ENCODE assay signal across 8 cellular contexts in the genomic region with DNA sequence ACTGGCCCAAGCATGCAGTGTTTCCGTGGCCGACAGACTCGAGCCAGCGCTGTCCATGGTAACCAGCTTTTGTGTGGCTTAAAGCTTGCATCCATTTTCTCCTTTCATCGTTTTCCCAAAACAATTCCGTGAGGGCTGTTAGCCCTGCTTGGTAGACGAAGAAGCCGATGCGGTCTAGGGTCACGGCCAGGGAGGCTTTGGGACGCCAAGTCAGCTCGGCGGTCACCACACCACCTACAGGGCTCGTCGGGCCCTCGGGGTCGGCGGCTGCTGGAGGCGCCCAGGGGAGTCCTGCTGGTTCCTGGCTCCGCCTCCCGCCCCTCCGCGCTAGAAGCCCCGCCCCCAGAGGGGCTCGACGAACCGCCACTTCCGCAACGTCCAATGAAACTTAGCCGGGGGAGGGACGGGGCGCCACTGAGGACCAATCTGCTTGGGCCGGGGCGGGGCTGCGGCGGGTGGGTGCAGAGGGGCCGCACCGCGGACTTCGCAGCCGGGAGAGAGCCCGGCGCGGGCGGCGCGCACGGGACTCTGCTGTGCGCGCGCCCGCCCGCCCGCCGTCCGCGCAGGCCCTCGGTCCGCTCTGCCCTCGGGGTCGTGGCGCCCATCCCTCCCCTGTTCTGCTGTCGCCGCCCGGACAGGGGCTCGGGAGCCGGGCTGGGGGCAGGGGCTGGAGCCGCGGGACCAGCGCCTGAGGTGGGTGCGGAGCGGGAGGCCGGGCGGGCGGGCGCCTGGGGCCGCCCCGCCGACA. TPM values are rescaled to one million over a fixed set of nuclear protein-coding genes. Genes with fewer than 3 reads are reported as not detected.
A peak's percentile ranks its signal among the peaks of the same experiment; 100 is the strongest.
DNase-seq lines count a peak whose midpoint lies in the region; ATAC-seq and TF ChIP-seq lines count a peak whose summit lies in the region.

TIGD3 (plus strand) TSS at position 487 of the 748 bp plus-strand sequence. CDS start 1,058 bp downstream, outside the sequence.

- peak within 1 kb of the TSS; percentile 59 for H3K4me3 ChIP-seq in CD4-positive, CD25-positive, alpha-beta regulatory T cell (ENCODE audit: low read depth, low read length)
- H3K4me3 ChIP-seq in duodenal mucosa (ENCODE audit: low read depth in 1 of 2, low read length in 2 of 2): peak within 1 kb of the TSS; percentile 69 to 79
- H3K4me3 ChIP-seq in lower lobe of right lung: peak within 1 kb of the TSS; percentile 73

- H3K9me3 Mint-ChIP-seq in CD4-positive, CD25-positive, alpha-beta regulatory T cell: no peaks in the 10 kb centered on the region
- no peaks in the 10 kb centered on the region for H3K9me3 Mint-ChIP-seq in activated CD4-positive, alpha-beta memory T cell treated with anti-CD3 and anti-CD28 coated beads for 36 hours

- DNase-seq in CD4-positive, CD25-positive, alpha-beta regulatory T cell: peak; percentile 94 to 98 (median 97)
- DNase-seq in HK-2 (ENCODE audit: unreplicated experiment) (peak; percentile 92), NCI-H82 (lab: John Stamatoyannopoulos, UW) (peak; percentile 97), lower lobe of right lung (peak; percentile 97)
- DNase-seq in activated CD4-positive, alpha-beta memory T cell treated with anti-CD3 and anti-CD28 coated beads for 36 hours: peak; percentile 98
- DNase-seq in stimulated activated CD4-positive, alpha-beta T cell treated with anti-CD3 and anti-CD28 coated beads, Interleukin-4, amount 100 ng/mL, for 48 hours (ENCODE audit: low read depth in 2 of 2): peak; percentile 95 to 96

- H3K9me3 ChIP-seq in CD4-positive, CD25-positive, alpha-beta regulatory T cell (ENCODE audit: control insufficient read depth in 2 of 2, low read length in 2 of 2): no peaks in the 10 kb centered on the region
- H3K9me3 ChIP-seq in duodenal mucosa (ENCODE audit: control insufficient read depth in 1 of 2, low read length in 2 of 2) (no peaks in the 10 kb centered on the region), lower lobe of right lung (no peaks in the 10 kb centered on the region)

- H3K27me3 Mint-ChIP-seq in CD4-positive, CD25-positive, alpha-beta regulatory T cell: peaks cover 14% of the 10 kb centered on the region
- H3K27me3 Mint-ChIP-seq in activated CD4-positive, alpha-beta memory T cell treated with anti-CD3 and anti-CD28 coated beads for 36 hours: no peaks in the 10 kb centered on the region

- peaks cover 5 to 16% (median 9%) of the 10 kb centered on the region in 4 donors for H3K4me1 Mint-ChIP-seq in CD4-positive, CD25-positive, alpha-beta regulatory T cell
- peaks cover 12% of the 10 kb centered on the region for H3K4me1 Mint-ChIP-seq in activated CD4-positive, alpha-beta memory T cell treated with anti-CD3 and anti-CD28 coated beads for 36 hours (ENCODE audit: low read depth)

- POLR2A ChIA-PET in activated CD4-positive, alpha-beta memory T cell treated with anti-CD3 and anti-CD28 coated beads for 36 hours (lab: Charles Lee): no interaction called here

- intact Hi-C loops in activated CD4-positive, alpha-beta memory T cell treated with anti-CD3 and anti-CD28 coated beads for 36 hours (cut with micrococcal nuclease): loop anchor here (2.0 kb wide), 1 partner anchor 20 kb away; no protein-coding TSS in a partner anchor
- intact Hi-C loops in lower lobe of right lung (cut with DNase I): no loop called here

- H3K9ac ChIP-seq in duodenal mucosa (ENCODE audit: low read depth in 1 of 2, low read length in 2 of 2): peak within 1 kb of the TSS; percentile 51 to 72

- CTCF ChIA-PET in activated CD4-positive, alpha-beta memory T cell treated with anti-CD3 and anti-CD28 coated beads for 36 hours (lab: Charles Lee): interaction anchor here (1.1 to 3.6 kb wide), 4 partner anchors 25 to 187 kb away, joined by 3 to 15 read pairs (median 8); no protein-coding TSS in a partner anchor

- ATAC-seq in CD4-positive, CD25-positive, alpha-beta regulatory T cell (ENCODE audit: low read depth in 2 of 2): peak; percentile 96
- ATAC-seq in GM19452 (IDR thresholded peaks at IDR 0.05; ENCODE audit: unreplicated experiment) (peak; percentile 77), lower lobe of right lung (peak; percentile 96 to 97)

- TF ChIP-seq CTCF in lower lobe of right lung (IDR thresholded peaks at IDR 0.05): no peak

- peak within 1 kb of the TSS; percentile 73 for H3K27ac ChIP-seq in CD4-positive, CD25-positive, alpha-beta regulatory T cell (ENCODE audit: insufficient read depth, low read length, poor library complexity, severe bottlenecking)
- H3K27ac ChIP-seq in duodenal mucosa (ENCODE audit: low read depth, low read length) (no peak within 1 kb of the TSS), lower lobe of right lung (peak within 1 kb of the TSS; percentile 22)

- no peaks in the 10 kb centered on the region for H3K27me3 ChIP-seq in CD4-positive, CD25-positive, alpha-beta regulatory T cell (ENCODE audit: control insufficient read depth, insufficient read depth, low read length)
- H3K27me3 ChIP-seq in duodenal mucosa (ENCODE audit: control insufficient read depth in 1 of 2, insufficient read depth in 2 of 2, low read length in 2 of 2): no peaks in the 10 kb centered on the region
- peaks cover 13% of the 10 kb centered on the region for H3K27me3 ChIP-seq in lower lobe of right lung (ENCODE audit: low read depth)

- peaks cover 30% of the 10 kb centered on the region for H3K36me3 ChIP-seq in CD4-positive, CD25-positive, alpha-beta regulatory T cell (ENCODE audit: control insufficient read depth, insufficient read depth, low read length)
- H3K36me3 ChIP-seq in duodenal mucosa (ENCODE audit: control insufficient read depth in 1 of 2, insufficient read depth in 2 of 2, low read length in 2 of 2) (peaks cover 12 to 33% of the 10 kb centered on the region in 2 donors), lower lobe of right lung (peaks cover 34% of the 10 kb centered on the region)

- H3K36me3 Mint-ChIP-seq in CD4-positive, CD25-positive, alpha-beta regulatory T cell: peaks cover 11% of the 10 kb centered on the region
- peaks cover 9% of the 10 kb centered on the region for H3K36me3 Mint-ChIP-seq in activated CD4-positive, alpha-beta memory T cell treated with anti-CD3 and anti-CD28 coated beads for 36 hours

- peak within 1 kb of the TSS; percentile 84 to 95 (median 92) for H3K4me3 Mint-ChIP-seq in CD4-positive, CD25-positive, alpha-beta regulatory T cell
- peak within 1 kb of the TSS; percentile 80 for H3K4me3 Mint-ChIP-seq in activated CD4-positive, alpha-beta memory T cell treated with anti-CD3 and anti-CD28 coated beads for 36 hours

- H3K27ac Mint-ChIP-seq in CD4-positive, CD25-positive, alpha-beta regulatory T cell: peak within 1 kb of the TSS; percentile 82 to 95 (median 89)
- H3K27ac Mint-ChIP-seq in activated CD4-positive, alpha-beta memory T cell treated with anti-CD3 and anti-CD28 coated beads for 36 hours: peak within 1 kb of the TSS; percentile 60

- H3K4me1 ChIP-seq in CD4-positive, CD25-positive, alpha-beta regulatory T cell (ENCODE audit: control insufficient read depth, insufficient read depth, low read length, poor library complexity, severe bottlenecking): peaks cover 10% of the 10 kb centered on the region
- H3K4me1 ChIP-seq in duodenal mucosa (ENCODE audit: control insufficient read depth in 1 of 2, insufficient read depth in 2 of 2, low read length in 2 of 2): peaks cover 20 to 39% of the 10 kb centered on the region in 2 donors
- peaks cover 22% of the 10 kb centered on the region for H3K4me1 ChIP-seq in lower lobe of right lung

RNA-seq across cellular contexts. Expression of gene TIGD3, which starts in this region (rescaled TPM):
- total RNA-seq in CD4-positive, CD25-positive, alpha-beta regulatory T cell: 0.37 TPM
- polyA plus RNA-seq in CD4-positive, CD25-positive, alpha-beta regulatory T cell: under 1 TPM; 0.19 to 0.90 (median 0.59) TPM
- under 1 TPM; 0.73 to 1.00 TPM for total RNA-seq in activated CD4-positive, alpha-beta memory T cell treated with anti-CD3 and anti-CD28 coated beads for 36 hours
- total RNA-seq in lower lobe of right lung: 0.18 TPM

Comparison
In these comparisons a context has a peak if more than half of its experiments do, and no peak if none do; other contexts are left out.
1. Peak in DNase-seq, ATAC-seq, H3K4me3 ChIP-seq and H3K27ac ChIP-seq in CD4-positive, CD25-positive, alpha-beta regulatory T cell; RNA of the gene not detected or under 1 TPM.
2. Peak in DNase-seq in activated CD4-positive, alpha-beta memory T cell treated with anti-CD3 and anti-CD28 coated beads for 36 hours; RNA of the gene not detected or under 1 TPM.
3. Peak in DNase-seq, ATAC-seq, H3K4me3 ChIP-seq and H3K27ac ChIP-seq in lower lobe of right lung; RNA of the gene not detected or under 1 TPM.